In the genomic region with DNA sequence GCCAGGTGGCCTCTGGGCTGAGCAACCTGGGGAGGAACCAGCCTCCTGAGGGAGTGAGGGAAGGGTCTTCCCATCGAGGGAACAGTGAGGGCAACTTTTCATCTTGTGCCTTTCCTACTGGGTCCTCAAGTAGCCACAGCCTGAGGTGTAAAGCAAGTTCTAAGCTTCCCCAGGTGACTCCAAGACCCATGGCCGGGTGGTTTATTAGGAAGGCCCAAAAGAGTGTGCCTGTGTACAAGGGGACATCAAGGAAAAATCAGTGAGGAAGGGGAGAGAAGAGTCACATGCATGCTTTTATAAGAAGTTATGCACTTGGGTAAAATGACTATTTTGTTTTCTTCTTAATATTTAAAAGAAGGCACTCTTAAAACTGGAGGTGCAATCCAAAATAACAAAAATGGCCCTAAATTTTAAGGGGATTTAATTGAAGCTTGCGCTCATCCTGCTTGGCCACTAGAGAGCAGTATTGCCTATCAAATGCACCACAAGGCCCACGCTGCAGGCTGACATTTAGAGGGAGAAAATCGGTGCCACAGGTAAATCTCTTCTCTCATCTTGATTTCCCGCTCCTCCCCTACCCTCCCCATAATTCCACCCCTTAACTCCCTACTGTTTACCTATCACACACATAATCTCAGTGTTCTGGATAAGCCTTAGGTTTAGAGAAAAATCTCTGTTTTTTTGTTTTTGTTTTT, we compare ENCODE assay signal across 8 cellular contexts. TPM values are rescaled to one million over a fixed set of nuclear protein-coding genes. Genes with fewer than 3 reads are reported as not detected.
DNase-seq lines count a peak whose midpoint lies in the region; ATAC-seq lines count a peak whose summit lies in the region.

No MANE protein-coding gene starts in this region.

- H3K9me3 ChIP-seq in HAP-1 (no peaks in the 10 kb centered on the region), trophoblast cell (ENCODE audit: insufficient read depth, low read depth, low read length) (peaks cover 13% of the 10 kb centered on the region)

- no peak overlapping the region for H4K12ac ChIP-seq in trophoblast cell (ENCODE audit: low read depth, low read length)

- no peak for ATAC-seq in HG02973 (IDR thresholded peaks at IDR 0.05; ENCODE audit: unreplicated experiment)
- ATAC-seq in HG02588 (IDR thresholded peaks at IDR 0.05; ENCODE audit: unreplicated experiment), result no peak

- no peak overlapping the region for H3K14ac ChIP-seq in trophoblast cell (ENCODE audit: low read length)

- in situ Hi-C loops in HAP-1 (cut with MboI; ENCODE audit: low sequenced_read_pairs), result loop anchor here (10.0 kb wide), 1 partner anchor 366 kb away; no protein-coding TSS in a partner anchor

- H3K4ac ChIP-seq in trophoblast cell (ENCODE audit: low read depth, low read length), result no peak overlapping the region

- no CpG with 5 or more reads among the region's 6 CpGs for WGBS in trophoblast cell (ENCODE audit: extremely low coverage, insufficient coverage, insufficient read length)

- H3K36me3 ChIP-seq in HAP-1 (replicated peaks), result no peaks in the 10 kb centered on the region
- H3K36me3 ChIP-seq in trophoblast cell (ENCODE audit: control insufficient read depth in 1 of 2, insufficient read depth in 2 of 2, low read length in 2 of 2), result peaks cover 0 to 6% of the 10 kb centered on the region in 2 experiments

- H3K18ac ChIP-seq in trophoblast cell (ENCODE audit: low read length), result no peak overlapping the region

- no peak overlapping the region for H4K91ac ChIP-seq in trophoblast cell (ENCODE audit: low read depth, low read length)

- H3K27ac ChIP-seq in trophoblast cell (ENCODE audit: low read depth, low read length), result no peak overlapping the region

- no peak overlapping the region for H2BK120ac ChIP-seq in trophoblast cell (ENCODE audit: insufficient read depth, low read length, poor library complexity)

- no peak overlapping the region for H2BK12ac ChIP-seq in trophoblast cell (ENCODE audit: low read length)

- H2AFZ ChIP-seq in trophoblast cell (ENCODE audit: insufficient read depth, low read length, poor library complexity), result no peak overlapping the region

- H3K23ac ChIP-seq in trophoblast cell (ENCODE audit: low read length), result no peak overlapping the region

- H3K4me3 ChIP-seq in HAP-1, result no peak overlapping the region
- no peak overlapping the region for H3K4me3 ChIP-seq in trophoblast cell (ENCODE audit: low read depth, low read length)

- no peak overlapping the region for H4K8ac ChIP-seq in trophoblast cell (ENCODE audit: low read depth, low read length)

- H3K79me1 ChIP-seq in trophoblast cell (ENCODE audit: low read length), result no peaks in the 10 kb centered on the region

- no peaks in the 10 kb centered on the region for H3K79me2 ChIP-seq in trophoblast cell (ENCODE audit: control insufficient read depth, insufficient read depth, low read length, poor library complexity)

- DNase-seq in DMS53 treated with DMSO at 0.1 percent for 48 hours (lab: John Stamatoyannopoulos, UW; ENCODE audit: unreplicated experiment) (peak; percentile 53), HAP-1 (ENCODE audit: low spot score in 2 of 2) (peak; percentile 61 to 75), NCI-H69 (lab: John Stamatoyannopoulos, UW) (peak; percentile 88), activated T-cell treated with anti-CD3 and anti-CD28 coated beads for 48 hours (ENCODE audit: low read depth) (peak; percentile 15), glomerular endothelial cell (ENCODE audit: extremely low read depth, low read depth, low spot score) (peak; percentile 7), trophoblast cell (peak; percentile 21 to 72)

- no peak overlapping the region for H3K4me2 ChIP-seq in trophoblast cell (ENCODE audit: low read length)

- no peak overlapping the region for H3K9ac ChIP-seq in trophoblast cell (ENCODE audit: low read length)

- no peak overlapping the region for H2BK5ac ChIP-seq in trophoblast cell (ENCODE audit: low read depth, low read length, poor library complexity)

- H2AK5ac ChIP-seq in trophoblast cell (ENCODE audit: low read length), result no peak overlapping the region

- no peaks in the 10 kb centered on the region for H3K4me1 ChIP-seq in HAP-1
- H3K4me1 ChIP-seq in trophoblast cell (ENCODE audit: control insufficient read depth in 1 of 2, insufficient read depth in 2 of 2, low read length in 2 of 2), result no peaks in the 10 kb centered on the region

- H3K27me3 ChIP-seq in HAP-1 (ENCODE audit: low read depth), result no peaks in the 10 kb centered on the region
- no peaks in the 10 kb centered on the region for H3K27me3 ChIP-seq in trophoblast cell (ENCODE audit: insufficient read depth, low read length)

RNA-seq across cellular contexts. Expression of a gene that starts 6.7 kb away (rescaled TPM):
- total RNA-seq in glomerular endothelial cell, result not detected in 2 replicates
- polyA plus RNA-seq in trophoblast cell (2013), result not detected in 2 replicates

Comparison
In these comparisons a context has a peak if more than half of its experiments do, and no peak if none do; other contexts are left out.
1. DNase-seq: peak in every context shown above with its lines; median percentile 88 in NCI-H69; 68 in HAP-1; 53 in DMS53 treated with DMSO at 0.1 percent for 48 hours; 46 in trophoblast cell; 15 in activated T-cell treated with anti-CD3 and anti-CD28 coated beads for 48 hours; 7 in glomerular endothelial cell.